1 cellular context compared by ENCODE assay signal in genomic region chr17:57451126-57451690, GRCh38.
TF ChIP-seq lines count a peak whose summit lies in the region.

No MANE protein-coding gene starts in this region.

TF ChIP-seq in WTC11, 78 proteins besides CTCF, POLR2A, EP300 and RAD21 (continued from another document):
- no peak for TF ChIP-seq ZSCAN18 (CRISPR knock-in tag; IDR thresholded peaks at IDR 0.05)
- TF ChIP-seq EMX1 (CRISPR knock-in tag; IDR thresholded peaks at IDR 0.05) = no peak
- TF ChIP-seq ZNF317 (CRISPR knock-in tag; IDR thresholded peaks at IDR 0.05; ENCODE audit: borderline replicate concordance, low read depth) = no peak
- no peak for TF ChIP-seq CREM (CRISPR knock-in tag; IDR thresholded peaks at IDR 0.05)
- TF ChIP-seq SMAD4 (CRISPR knock-in tag; IDR thresholded peaks at IDR 0.05) = no peak
- TF ChIP-seq NR1H2 (CRISPR knock-in tag; IDR thresholded peaks at IDR 0.05) = no peak
- no peak for TF ChIP-seq AFF4 (CRISPR knock-in tag; IDR thresholded peaks at IDR 0.05; ENCODE audit: borderline replicate concordance)
- TF ChIP-seq ZNF121 (CRISPR knock-in tag; IDR thresholded peaks at IDR 0.05) = no peak
- TF ChIP-seq IRF1 (CRISPR knock-in tag; IDR thresholded peaks at IDR 0.05) = no peak
- TF ChIP-seq ZNF532 (CRISPR knock-in tag; IDR thresholded peaks at IDR 0.05; ENCODE audit: borderline replicate concordance) = no peak
- no peak for TF ChIP-seq ZNF512 (CRISPR knock-in tag; IDR thresholded peaks at IDR 0.05; ENCODE audit: borderline replicate concordance)
- no peak for TF ChIP-seq MXD4 (CRISPR knock-in tag; IDR thresholded peaks at IDR 0.05; ENCODE audit: borderline replicate concordance)
- no peak for TF ChIP-seq USF2 (CRISPR knock-in tag; IDR thresholded peaks at IDR 0.05)
- no peak for TF ChIP-seq TEAD1 (CRISPR knock-in tag; IDR thresholded peaks at IDR 0.05)
TF ChIP-seq in WTC11: peak in this region for 0.
